In the genomic region with DNA sequence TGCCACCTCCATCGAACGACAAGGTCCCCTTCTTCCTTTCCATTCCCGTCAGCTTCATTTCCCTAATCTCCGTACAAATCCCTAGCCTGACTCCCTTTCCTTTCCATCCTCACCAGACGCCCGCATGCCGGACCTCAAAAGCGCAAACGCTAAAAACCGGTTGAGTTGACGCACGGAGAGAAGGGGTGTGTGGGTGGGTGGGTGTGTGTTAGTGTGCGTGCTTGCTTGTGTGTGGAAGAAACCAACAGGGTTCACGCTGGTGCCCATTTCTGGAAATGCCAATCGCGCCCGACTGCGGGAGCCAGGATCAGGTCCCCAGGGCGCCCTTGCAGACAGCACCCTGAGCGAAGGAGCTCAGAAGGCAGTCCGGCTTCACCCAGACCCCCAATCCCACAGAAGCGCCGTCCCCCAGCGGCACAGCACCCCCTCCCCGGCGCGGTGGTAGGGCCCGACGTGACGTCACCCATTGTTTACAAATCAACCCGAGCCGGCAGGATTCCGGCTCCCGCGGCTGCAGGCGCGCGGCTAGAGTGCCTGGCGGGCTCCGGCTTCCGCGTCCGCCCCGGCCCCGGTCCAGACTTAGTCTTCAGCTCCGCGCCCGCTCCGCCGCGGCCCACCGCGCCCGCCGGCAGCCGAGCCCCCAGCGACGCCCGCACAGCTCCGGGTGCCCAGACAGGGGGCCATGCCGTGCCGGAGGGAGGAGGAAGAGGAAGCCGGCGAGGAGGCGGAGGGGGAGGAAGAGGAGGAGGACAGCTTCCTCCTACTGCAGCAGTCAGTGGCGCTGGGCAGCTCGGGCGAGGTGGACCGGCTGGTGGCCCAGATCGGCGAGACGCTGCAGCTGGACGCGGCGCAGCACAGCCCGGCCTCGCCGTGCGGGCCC, we compare ENCODE assay signal across 8 cellular contexts. TPM values are rescaled to one million over a fixed set of nuclear protein-coding genes. Genes with fewer than 3 reads are reported as not detected.
DNase-seq lines count a peak whose midpoint lies in the region; ATAC-seq and TF ChIP-seq lines count a peak whose summit lies in the region.

A gene with protein sequence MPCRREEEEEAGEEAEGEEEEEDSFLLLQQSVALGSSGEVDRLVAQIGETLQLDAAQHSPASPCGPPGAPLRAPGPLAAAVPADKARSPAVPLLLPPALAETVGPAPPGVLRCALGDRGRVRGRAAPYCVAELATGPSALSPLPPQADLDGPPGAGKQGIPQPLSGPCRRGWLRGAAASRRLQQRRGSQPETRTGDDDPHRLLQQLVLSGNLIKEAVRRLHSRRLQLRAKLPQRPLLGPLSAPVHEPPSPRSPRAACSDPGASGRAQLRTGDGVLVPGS (plus strand): TSS at position 500 of the 880 bp plus-strand sequence. CDS start 183 bp downstream, at position 683.

- H3K4me2 ChIP-seq in GM23338, result peak within 1 kb of the TSS; percentile 96

- H2AFZ ChIP-seq in GM23338, result peak within 1 kb of the TSS; percentile 97; the same call in 1 of the 2 replicates

- peak within 1 kb of the TSS; percentile 98 for H3K27ac ChIP-seq in GM23338 (ENCODE audit: low read depth)
- peak within 1 kb of the TSS; percentile 100 for H3K27ac ChIP-seq in SJSA1
- H3K27ac ChIP-seq in suprapubic skin, result peak within 1 kb of the TSS; percentile 98

- H3K36me3 Mint-ChIP-seq in GM23338 (ENCODE audit: low read depth), result no peaks in the 10 kb centered on the region
- no peaks in the 10 kb centered on the region for H3K36me3 Mint-ChIP-seq in activated naive CD4-positive, alpha-beta T cell treated with anti-CD3 and anti-CD28 coated beads for 36 hours (ENCODE audit: low read depth)

- H3K4me1 ChIP-seq in GM23338 (ENCODE audit: insufficient read depth) (peaks cover 20% of the 10 kb centered on the region), SJSA1 (replicated peaks) (peaks cover 15% of the 10 kb centered on the region), suprapubic skin (peaks cover 29% of the 10 kb centered on the region)

- intact Hi-C loops in activated naive CD4-positive, alpha-beta T cell treated with anti-CD3 and anti-CD28 coated beads for 36 hours (cut with micrococcal nuclease), result loop anchor here (1.0 kb wide), 1 partner anchor 27 kb away; the partner anchor contains the start of gene ARHGAP19

- TF ChIP-seq CTCF in GM23338 (conservative IDR thresholded peaks at IDR 0.05; ENCODE audit: low read depth in 2 of 2), result no peak
- no peak for TF ChIP-seq CTCF in suprapubic skin (IDR thresholded peaks at IDR 0.05)

- peak within 1 kb of the TSS; percentile 100 for H3K27ac Mint-ChIP-seq in GM23338
- peak within 1 kb of the TSS; percentile 95 for H3K27ac Mint-ChIP-seq in activated naive CD4-positive, alpha-beta T cell treated with anti-CD3 and anti-CD28 coated beads for 36 hours

- no peaks in the 10 kb centered on the region for H4K20me1 ChIP-seq in GM23338 (replicated peaks; ENCODE audit: insufficient read depth)

- TF ChIP-seq POLR2A in suprapubic skin (IDR thresholded peaks at IDR 0.05), result peak; percentile 14 to 86

- H3K27me3 ChIP-seq in GM23338 (ENCODE audit: insufficient read depth) (peaks cover 28% of the 10 kb centered on the region), SJSA1 (replicated peaks) (no peaks in the 10 kb centered on the region), suprapubic skin (no peaks in the 10 kb centered on the region)

- H3K9me2 ChIP-seq in GM23338 (ENCODE audit: insufficient read depth), result no peaks in the 10 kb centered on the region

- no peaks in the 10 kb centered on the region for H3K79me2 ChIP-seq in GM23338 (replicated peaks; ENCODE audit: insufficient read depth)

- H3K27me3 Mint-ChIP-seq in GM23338 (ENCODE audit: insufficient read depth, low read depth, poor library complexity), result peaks cover 44% of the 10 kb centered on the region
- no peaks in the 10 kb centered on the region for H3K27me3 Mint-ChIP-seq in activated naive CD4-positive, alpha-beta T cell treated with anti-CD3 and anti-CD28 coated beads for 36 hours (ENCODE audit: low read depth)

- H3K4me3 ChIP-seq in GM23338 (peak within 1 kb of the TSS; percentile 86), SJSA1 (peak within 1 kb of the TSS; percentile 88), suprapubic skin (peak within 1 kb of the TSS; percentile 86)

- no peak for TF ChIP-seq EP300 in suprapubic skin (IDR thresholded peaks at IDR 0.05)

- H3K4me3 Mint-ChIP-seq in GM23338, result peak within 1 kb of the TSS; percentile 84
- peak within 1 kb of the TSS; percentile 87 for H3K4me3 Mint-ChIP-seq in activated naive CD4-positive, alpha-beta T cell treated with anti-CD3 and anti-CD28 coated beads for 36 hours

- H3K4me1 Mint-ChIP-seq in GM23338, result peaks cover 23% of the 10 kb centered on the region
- H3K4me1 Mint-ChIP-seq in activated naive CD4-positive, alpha-beta T cell treated with anti-CD3 and anti-CD28 coated beads for 36 hours (ENCODE audit: low read depth), result peaks cover 23% of the 10 kb centered on the region

- ATAC-seq in GM23338, result peak; percentile 67

- H3F3A ChIP-seq in GM23338 (replicated peaks; ENCODE audit: low read depth), result peaks cover 9% of the 10 kb centered on the region

- CTCF ChIA-PET in activated naive CD4-positive, alpha-beta T cell treated with anti-CD3 and anti-CD28 coated beads for 36 hours (lab: Charles Lee), result interaction anchor here (0.5 to 2.5 kb wide), 5 partner anchors 12 to 109 kb away, joined by 3 to 14 read pairs (median 11); partner anchors contain the start of gene FRAT2

- peak; percentile 93 for DNase-seq in ELF-1 (ENCODE audit: low read depth, low spot score)
- peak; percentile 93 for DNase-seq in GM23338 (ENCODE audit: low spot score)
- peak; percentile 86 for DNase-seq in LoVo (ENCODE audit: low spot score)
- peak; percentile 88 to 94 for DNase-seq in SJSA1 (ENCODE audit: low read depth in 1 of 2, low spot score in 2 of 2)
- peak; percentile 89 for DNase-seq in activated naive CD4-positive, alpha-beta T cell treated with anti-CD3 and anti-CD28 coated beads for 36 hours
- peak; percentile 78 for DNase-seq in germinal center (ENCODE audit: low spot score)
- DNase-seq in occipital lobe (lab: John Stamatoyannopoulos, UW), result peak; percentile 90
- DNase-seq in suprapubic skin (ENCODE audit: low spot score in 2 of 2), result peak; percentile 95 to 96

- H3K36me3 ChIP-seq in GM23338 (ENCODE audit: insufficient read depth) (no peaks in the 10 kb centered on the region), SJSA1 (no peaks in the 10 kb centered on the region), suprapubic skin (no peaks in the 10 kb centered on the region)

- under 1% methylated on average over 34 of the region's 79 CpGs for WGBS in suprapubic skin

- H3K9me3 ChIP-seq in SJSA1 (replicated peaks) (no peaks in the 10 kb centered on the region), suprapubic skin (no peaks in the 10 kb centered on the region)

- no peaks in the 10 kb centered on the region for H3K9me3 Mint-ChIP-seq in GM23338
- no peaks in the 10 kb centered on the region for H3K9me3 Mint-ChIP-seq in activated naive CD4-positive, alpha-beta T cell treated with anti-CD3 and anti-CD28 coated beads for 36 hours

TF ChIP-seq in GM23338, 12 proteins besides CTCF, POLR2A, EP300 and RAD21:
- peak; percentile 97 for TF ChIP-seq CREB1 (CRISPR knock-in tag; IDR thresholded peaks at IDR 0.05; ENCODE audit: low read depth)
- peak; percentile 60 for TF ChIP-seq POLR2AphosphoS5 (IDR thresholded peaks at IDR 0.05; ENCODE audit: low read depth)
- no peak for TF ChIP-seq EZH2 (IDR thresholded peaks at IDR 0.05; ENCODE audit: low read depth, unreplicated experiment)
- TF ChIP-seq EZH2phosphoT487 (IDR thresholded peaks at IDR 0.05; ENCODE audit: unreplicated experiment), result no peak

RNA-seq across cellular contexts. Expression of the gene that starts here (rescaled TPM):
- 6.1 and 8.5 TPM in 2 replicates for total RNA-seq in GM23338 (2014; rRNA removed; shearing (Covaris generic))
- 1.4 and 1.7 TPM in 2 replicates for polyA plus RNA-seq in GM23338 (2016; fragmentation: Nextera tagmentation; extraction: Ambion mirVana)
- total RNA-seq in SJSA1 (2014; rRNA removed; shearing (Covaris generic)), result 1.7 and 2.2 TPM in 2 replicates
- 1 to 10 TPM; 2.3 to 3.0 TPM for total RNA-seq in activated naive CD4-positive, alpha-beta T cell treated with anti-CD3 and anti-CD28 coated beads for 36 hours
- total RNA-seq in occipital lobe (5.6 TPM), suprapubic skin (1 to 10 TPM; 5.2 to 8.4 (median 7.2) TPM)

Comparison
In these comparisons a context has a peak if more than half of its experiments do, and no peak if none do; other contexts are left out.
1. Peak in every context shown above with its lines: DNase-seq, ATAC-seq, H3K4me3 ChIP-seq and H3K27ac ChIP-seq.